In genomic region chr3:191143224-191143623, GRCh38 we compare ENCODE assay signal across 20 cellular contexts. TPM values are rescaled to one million over a fixed set of nuclear protein-coding genes. Genes with fewer than 3 reads are reported as not detected.
"Had no signal": no experiment of that assay in that cellular context is flagged by ENCODE, and none has a peak within 500 bp of the region (broad histone marks: within the 10 kb centered on the region; RNA-seq: fewer than 3 reads in every experiment).

No MANE protein-coding gene starts in this region.

- H3K27me3 Mint-ChIP-seq: activated naive CD8-positive, alpha-beta T cell treated with anti-CD3 and anti-CD28 coated beads, Interleukin-2, amount 10 ng/mL, durations not matched to agents 7 days and 5 days; brain had no signal

- H3K9me3 Mint-ChIP-seq: brain, endodermal cell had no signal

- H3K27me3 ChIP-seq: ovary had no signal

- H3K4me1 Mint-ChIP-seq: activated naive CD8-positive, alpha-beta T cell treated with anti-CD3 and anti-CD28 coated beads, Interleukin-2, amount 10 ng/mL, durations not matched to agents 7 days and 5 days; brain; endodermal cell had no signal

- ATAC-seq: activated CD4-positive, CD25-positive, alpha-beta regulatory T cell treated with anti-CD3 and anti-CD28 coated beads, Interleukin-2, amount 50 U/mL, for 24 hours; esophagus mucosa had no signal

- H3K36me3 Mint-ChIP-seq: activated naive CD8-positive, alpha-beta T cell treated with anti-CD3 and anti-CD28 coated beads, Interleukin-2, amount 10 ng/mL, durations not matched to agents 7 days and 5 days; brain; mesothelial cell of epicardium had no signal

- H3K4me3 ChIP-seq: ovary, thoracic aorta had no signal

- H3K27ac ChIP-seq: ovary, thoracic aorta had no signal

- H3K27ac Mint-ChIP-seq: activated naive CD8-positive, alpha-beta T cell treated with anti-CD3 and anti-CD28 coated beads, Interleukin-2, amount 10 ng/mL, durations not matched to agents 7 days and 5 days; brain; endodermal cell; mesothelial cell of epicardium had no signal

- DNase-seq: activated CD4-positive, alpha-beta T cell treated with anti-CD3 and anti-CD28 coated beads, Interleukin-2, amount 50 U/mL, for 1 hour; activated CD8-positive, alpha-beta memory T cell treated with anti-CD3 and anti-CD28 coated beads for 24 hours; activated gamma-delta T cell treated with Interleukin-2 at 50 U/mL for 16 hours; activated naive CD8-positive, alpha-beta T cell treated with anti-CD3 and anti-CD28 coated beads, Interleukin-2, amount 10 ng/mL, durations not matched to agents 7 days and 5 days; cerebellar nuclear complex; endodermal cell; glutamatergic neuron; kidney glomerular epithelial cell; ovary; stimulated activated CD4-positive, alpha-beta T cell treated with anti-CD3 and anti-CD28 coated beads, Interleukin-1b, Interleukin-23, amount 100 ng/mL, for 48 hours; T-helper 1 cell; T1000 had no signal

- H3K36me3 ChIP-seq: ovary, thoracic aorta had no signal

- H3K4me3 Mint-ChIP-seq: activated naive CD8-positive, alpha-beta T cell treated with anti-CD3 and anti-CD28 coated beads, Interleukin-2, amount 10 ng/mL, durations not matched to agents 7 days and 5 days; brain; endodermal cell; mesothelial cell of epicardium had no signal

RNA-seq across cellular contexts. Expression of gene OSTN, which starts 55.8 kb away (rescaled TPM):
- total RNA-seq: activated naive CD8-positive, alpha-beta T cell treated with anti-CD3 and anti-CD28 coated beads, Interleukin-2, amount 10 ng/mL, durations not matched to agents 7 days and 5 days; dermis microvascular lymphatic vessel endothelial cell; endodermal cell; esophagus mucosa; liver; thoracic aorta; ureter had no signal
